In genomic region chr16:59249049-59249448, GRCh38 we compare ENCODE assay signal across 1 cellular context.
TF ChIP-seq lines count a peak whose summit lies in the region.

No MANE protein-coding gene starts in this region.

TF ChIP-seq in WTC11, 78 proteins besides CTCF, POLR2A, EP300 and RAD21 (continued from another document):
- TF ChIP-seq MLX (CRISPR knock-in tag; IDR thresholded peaks at IDR 0.05) (no peak), ZNF138 (CRISPR knock-in tag; conservative IDR thresholded peaks at IDR 0.05) (no peak)
